Comparison of ENCODE assay signal across 21 cellular contexts in genomic region chr4:183354213-183354612, GRCh38. TPM values are rescaled to one million over a fixed set of nuclear protein-coding genes. Genes with fewer than 3 reads are reported as not detected.
DNase-seq lines count a peak whose midpoint lies in the region; ATAC-seq and TF ChIP-seq lines count a peak whose summit lies in the region.
"Had no signal": no experiment of that assay in that cellular context is flagged by ENCODE, and none has a peak within 500 bp of the region (broad histone marks: within the 10 kb centered on the region; RNA-seq: fewer than 3 reads in every experiment).

No MANE protein-coding gene starts in this region.

- peak overlapping the region; percentile 54; the same call in 1 of the 2 replicates for H2AFZ ChIP-seq in OCI-LY3 (ENCODE audit: low read depth, low read length)

- no peak overlapping the region for H3K27ac Mint-ChIP-seq in naive thymus-derived CD4-positive, alpha-beta T cell
- H3K27ac Mint-ChIP-seq: activated naive CD4-positive, alpha-beta T cell treated with anti-CD3 and anti-CD28 coated beads, Interleukin-2, amount 50 U/mL, for 72 hours; activated T-helper 1 cell treated with anti-CD3 and anti-CD28 coated beads, Interleukin-12 subunit alpha, Interleukin-12 subunit beta, Interleukin-2, Interleukin-4 antibody, amounts not matched to agents 30 ng/mL and 10 ng/mL and 1 ng/mL, durations not matched to agents 14 hours and 24 hours and 36 hours; CD4-positive, alpha-beta T cell had no signal

- H3K36me3 ChIP-seq in OCI-LY3 (replicated peaks; ENCODE audit: low read depth, low read length) = no peaks in the 10 kb centered on the region
- H3K36me3 ChIP-seq in naive thymus-derived CD4-positive, alpha-beta T cell (ENCODE audit: control insufficient read depth in 2 of 3, insufficient read depth in 3 of 3, low read length in 3 of 3) = no peaks in the 10 kb centered on the region
- H3K36me3 ChIP-seq: ovary, tibial nerve had no signal

- H3K9me3 ChIP-seq in OCI-LY3 (ENCODE audit: insufficient read depth, low read length) = no peaks in the 10 kb centered on the region
- H3K9me3 ChIP-seq in naive thymus-derived CD4-positive, alpha-beta T cell (ENCODE audit: control insufficient read depth in 2 of 3, low read length in 3 of 3) = no peaks in the 10 kb centered on the region
- H3K9me3 ChIP-seq: ovary, tibial nerve had no signal

- TF ChIP-seq CTCF in OCI-LY3 (IDR thresholded peaks at IDR 0.05; ENCODE audit: low read depth, low read length) = no peak

- peaks cover 0 to 3% (median 0%) of the 10 kb centered on the region in 11 donors for H3K9me3 Mint-ChIP-seq in naive thymus-derived CD4-positive, alpha-beta T cell
- H3K9me3 Mint-ChIP-seq: activated T-helper 1 cell treated with anti-CD3 and anti-CD28 coated beads, Interleukin-12 subunit alpha, Interleukin-12 subunit beta, Interleukin-2, Interleukin-4 antibody, amounts not matched to agents 30 ng/mL and 10 ng/mL and 1 ng/mL, durations not matched to agents 14 hours and 24 hours and 36 hours; CD4-positive, alpha-beta T cell had no signal

- H3K4me3 ChIP-seq in OCI-LY3 (ENCODE audit: low read length) = no peak overlapping the region
- H3K4me3 ChIP-seq in naive thymus-derived CD4-positive, alpha-beta T cell (ENCODE audit: low read length) = no peak overlapping the region
- H3K4me3 ChIP-seq: ovary, tibial nerve had no signal

- H3K27me3 Mint-ChIP-seq in naive thymus-derived CD4-positive, alpha-beta T cell = peaks cover 2 to 13% (median 11%) of the 10 kb centered on the region in 5 donors

- H3K4me2 ChIP-seq in OCI-LY3 (ENCODE audit: low read length) = no peak overlapping the region

- intact Hi-C loops in left colon (cut with DNase I, micrococcal nuclease) = no loop called here
- intact Hi-C loops in naive thymus-derived CD4-positive, alpha-beta T cell (cut with micrococcal nuclease) = no loop called here

- H3K4me3 Mint-ChIP-seq in naive thymus-derived CD4-positive, alpha-beta T cell = no peak overlapping the region
- H3K4me3 Mint-ChIP-seq: activated T-helper 1 cell treated with anti-CD3 and anti-CD28 coated beads, Interleukin-12 subunit alpha, Interleukin-12 subunit beta, Interleukin-2, Interleukin-4 antibody, amounts not matched to agents 30 ng/mL and 10 ng/mL and 1 ng/mL, durations not matched to agents 14 hours and 24 hours and 36 hours; CD4-positive, alpha-beta T cell had no signal

- peaks cover 0 to 6% (median 0%) of the 10 kb centered on the region in 7 donors for H3K4me1 Mint-ChIP-seq in naive thymus-derived CD4-positive, alpha-beta T cell

- peaks cover 36% of the 10 kb centered on the region for H3K4me1 ChIP-seq in OCI-LY3 (ENCODE audit: low read length)
- H3K4me1 ChIP-seq in naive thymus-derived CD4-positive, alpha-beta T cell (ENCODE audit: control insufficient read depth in 2 of 2, insufficient read depth in 2 of 2, low read length in 2 of 2) = no peaks in the 10 kb centered on the region
- H3K4me1 ChIP-seq: tibial nerve had no signal

- no peaks in the 10 kb centered on the region for H3K79me2 ChIP-seq in OCI-LY3 (ENCODE audit: low read length)

- CTCF ChIA-PET in naive thymus-derived CD4-positive, alpha-beta T cell (lab: Charles Lee) = no interaction called here

- H3K9ac ChIP-seq in OCI-LY3 (ENCODE audit: low read length) = no peak overlapping the region

- POLR2A ChIA-PET in naive thymus-derived CD4-positive, alpha-beta T cell (lab: Charles Lee) = no interaction called here

- no peaks in the 10 kb centered on the region for H4K20me1 ChIP-seq in OCI-LY3 (ENCODE audit: insufficient read depth, low read length)

- ATAC-seq in left colon (peak; percentile 21), HG02588 (IDR thresholded peaks at IDR 0.05; ENCODE audit: unreplicated experiment) (no peak), GM19467 (IDR thresholded peaks at IDR 0.05; ENCODE audit: unreplicated experiment) (no peak)
- ATAC-seq in naive thymus-derived CD4-positive, alpha-beta T cell = no peak
- ATAC-seq: activated naive CD4-positive, alpha-beta T cell treated with anti-CD3 and anti-CD28 coated beads, Interleukin-2, amount 50 U/mL, for 72 hours; stimulated activated naive CD8-positive, alpha-beta T cell treated with anti-CD3 and anti-CD28 coated beads, Interleukin-15, Interleukin-2, amounts not matched to agents 100 U/mL and 50 U/mL, for 24 hours had no signal

- H3K27ac ChIP-seq in OCI-LY3 (ENCODE audit: low read length) = no peak overlapping the region
- no peak overlapping the region for H3K27ac ChIP-seq in naive thymus-derived CD4-positive, alpha-beta T cell (ENCODE audit: low read depth, low read length)
- H3K27ac ChIP-seq: ovary, tibial nerve had no signal

- peaks cover 0 to 3% (median 0%) of the 10 kb centered on the region in 5 donors for H3K36me3 Mint-ChIP-seq in naive thymus-derived CD4-positive, alpha-beta T cell
- H3K36me3 Mint-ChIP-seq: activated naive CD4-positive, alpha-beta T cell treated with anti-CD3 and anti-CD28 coated beads, Interleukin-2, amount 50 U/mL, for 72 hours had no signal

- no peaks in the 10 kb centered on the region for H3K27me3 ChIP-seq in OCI-LY3 (ENCODE audit: low read depth, low read length)
- no peaks in the 10 kb centered on the region for H3K27me3 ChIP-seq in naive thymus-derived CD4-positive, alpha-beta T cell (ENCODE audit: control insufficient read depth in 2 of 2, insufficient read depth in 2 of 2, low read length in 2 of 2)
- H3K27me3 ChIP-seq: ovary, tibial nerve had no signal

- DNase-seq in DMS153 (lab: John Stamatoyannopoulos, UW) (peak; percentile 32), NCI-H146 treated with DMSO at 0.1 percent for 48 hours (lab: John Stamatoyannopoulos, UW; ENCODE audit: unreplicated experiment) (peak; percentile 37), left colon (no peak), NCI-H446 (lab: John Stamatoyannopoulos, UW) (no peak)
- no peak for DNase-seq in naive thymus-derived CD4-positive, alpha-beta T cell
- DNase-seq: CD4-positive, alpha-beta T cell; effector CD8-positive, alpha-beta T cell; NCI-H1694; ovary; stimulated activated CD4-positive, alpha-beta T cell treated with anti-CD3 and anti-CD28 coated beads, Interleukin-1b, Interleukin-23, amount 100 ng/mL, for 48 hours; stimulated activated naive CD8-positive, alpha-beta T cell treated with anti-CD3 and anti-CD28 coated beads, Interleukin-15, Interleukin-2, amounts not matched to agents 100 U/mL and 50 U/mL, for 24 hours; T-helper 9 cell had no signal

RNA-seq across cellular contexts. Expression of gene CLDN24, which starts 32.0 kb away (rescaled TPM):
- not detected for total RNA-seq in left colon
- total RNA-seq in naive thymus-derived CD4-positive, alpha-beta T cell = not detected
- polyA plus RNA-seq in naive thymus-derived CD4-positive, alpha-beta T cell = not detected
- total RNA-seq: activated naive CD4-positive, alpha-beta T cell treated with anti-CD3 and anti-CD28 coated beads, Interleukin-2, amount 50 U/mL, for 72 hours; activated T-helper 1 cell treated with anti-CD3 and anti-CD28 coated beads, Interleukin-12 subunit alpha, Interleukin-12 subunit beta, Interleukin-2, Interleukin-4 antibody, amounts not matched to agents 30 ng/mL and 10 ng/mL and 1 ng/mL, durations not matched to agents 14 hours and 24 hours and 36 hours; astrocyte; CD4-positive, alpha-beta T cell; chondrocyte; lower leg skin; ovary; tibial nerve had no signal
- polyA plus RNA-seq: ovary had no signal

RNA-seq across cellular contexts. Expression of gene CLDN22, which starts 34.1 kb away (rescaled TPM):
- not detected for total RNA-seq in left colon
- not detected for total RNA-seq in naive thymus-derived CD4-positive, alpha-beta T cell
- not detected for polyA plus RNA-seq in naive thymus-derived CD4-positive, alpha-beta T cell
- total RNA-seq: activated naive CD4-positive, alpha-beta T cell treated with anti-CD3 and anti-CD28 coated beads, Interleukin-2, amount 50 U/mL, for 72 hours; activated T-helper 1 cell treated with anti-CD3 and anti-CD28 coated beads, Interleukin-12 subunit alpha, Interleukin-12 subunit beta, Interleukin-2, Interleukin-4 antibody, amounts not matched to agents 30 ng/mL and 10 ng/mL and 1 ng/mL, durations not matched to agents 14 hours and 24 hours and 36 hours; astrocyte; CD4-positive, alpha-beta T cell; chondrocyte; lower leg skin; tibial nerve had no signal

Comparison
In these comparisons a context has a peak if more than half of its experiments do, and no peak if none do; other contexts are left out.
1. DNase-seq: peak in DMS153 (single experiment) and NCI-H146 treated with DMSO at 0.1 percent for 48 hours (single experiment); none in left colon (0 of 2), NCI-H446 (0 of 2) and naive thymus-derived CD4-positive, alpha-beta T cell (0 of 9).